ENCODE assay signal across 22 cellular contexts in the genomic region with DNA sequence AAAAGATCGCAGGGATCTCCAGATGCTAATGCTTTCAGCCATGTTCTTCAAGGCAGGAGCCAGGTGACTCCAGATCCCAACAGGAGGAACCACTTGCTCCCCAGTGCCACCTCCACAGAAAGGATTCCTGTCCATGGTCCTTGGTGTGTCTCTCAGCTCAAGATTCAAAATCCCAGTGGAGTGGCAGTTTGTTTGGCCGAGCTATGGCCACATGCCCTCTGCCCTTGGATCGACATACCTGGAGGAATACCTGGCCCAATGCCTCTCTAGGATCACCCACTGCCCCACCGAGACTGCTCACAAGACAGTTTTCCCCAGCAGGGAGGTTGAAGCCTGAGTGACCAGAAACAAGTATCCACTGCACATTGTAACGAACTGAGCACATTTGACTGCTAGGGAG. TPM values are rescaled to one million over a fixed set of nuclear protein-coding genes. Genes with fewer than 3 reads are reported as not detected.
DNase-seq lines count a peak whose midpoint lies in the region; ATAC-seq and TF ChIP-seq lines count a peak whose summit lies in the region.
"Had no signal": no experiment of that assay in that cellular context is flagged by ENCODE, and none has a peak within 500 bp of the region (broad histone marks: within the 10 kb centered on the region; RNA-seq: fewer than 3 reads in every experiment).

No MANE protein-coding gene starts in this region.

- CTCF ChIA-PET in OCI-LY7 (lab: Charles Lee; ENCODE audit: unreplicated experiment) = no interaction called here

- no peaks in the 10 kb centered on the region for H3K4me1 ChIP-seq in DND-41 (ENCODE audit: insufficient read depth, low read length)
- H3K4me1 ChIP-seq in OCI-LY7 (ENCODE audit: insufficient read depth, low read length, poor library complexity, severe bottlenecking) = no peaks in the 10 kb centered on the region

- H3K9me2 ChIP-seq in OCI-LY7 (ENCODE audit: insufficient read depth, low read length) = no peaks in the 10 kb centered on the region

- H3K79me2 ChIP-seq in DND-41 (ENCODE audit: insufficient read depth, low read length) (no peaks in the 10 kb centered on the region), OCI-LY7 (ENCODE audit: insufficient read depth, low read depth, low read length) (no peaks in the 10 kb centered on the region)

- peak; percentile 1 for DNase-seq in activated CD4-positive, alpha-beta T cell treated with anti-CD3 and anti-CD28 coated beads for 48 hours
- DNase-seq in activated CD4-positive, alpha-beta T cell treated with anti-CD3 and anti-CD28 coated beads for 1 hour = no peak
- DNase-seq in DND-41 (peak; percentile 1), head of caudate nucleus (peak in 35 of 42 donors; percentile 0 to 44 (median 10)), sciatic nerve (ENCODE audit: low spot score) (peak; percentile 53), OCI-LY7 (ENCODE audit: low spot score) (no peak), foreskin fibroblast (no peak)
- DNase-seq: anterior cingulate cortex; DMS153; H9; left cardiac atrium; NCI-H1105; NCI-H526 treated with DMSO at 0.1 percent for 48 hours; stimulated activated naive CD4-positive, alpha-beta T cell had no signal

- H3K27ac ChIP-seq in DND-41 (ENCODE audit: low read length) (no peak overlapping the region), OCI-LY7 (ENCODE audit: low read depth, low read length, poor library complexity, severe bottlenecking) (no peak overlapping the region)
- H3K27ac ChIP-seq: C4-2B, KMS-11, PC-9 had no signal

- H4K20me1 ChIP-seq in DND-41 (ENCODE audit: insufficient read depth, low read length) (no peaks in the 10 kb centered on the region), OCI-LY7 (ENCODE audit: insufficient read depth, low read length) (no peaks in the 10 kb centered on the region)

- TF ChIP-seq CTCF in DND-41 (IDR thresholded peaks at IDR 0.05; ENCODE audit: borderline replicate concordance, extremely low read depth, low read length, poor library complexity, severe bottlenecking) (no peak), OCI-LY7 (conservative IDR thresholded peaks at IDR 0.05; ENCODE audit: low read length) (no peak), foreskin fibroblast (IDR thresholded peaks at IDR 0.05; ENCODE audit: low read depth, low read length) (no peak)

- BruUV-seq in OCI-LY7 (replicated peaks; lab: Mats Ljungman, UMichigan) = no TSS peak

- H3K9me3 ChIP-seq in DND-41 (ENCODE audit: insufficient read depth, low read length, severe bottlenecking) (no peaks in the 10 kb centered on the region), OCI-LY7 (ENCODE audit: low read length) (no peaks in the 10 kb centered on the region)

- H3K4me3 ChIP-seq in DND-41 (ENCODE audit: low read depth in 1 of 2, low read length in 2 of 2) (no peak overlapping the region), OCI-LY7 (ENCODE audit: low read depth, low read length, poor library complexity, severe bottlenecking) (no peak overlapping the region), foreskin fibroblast (ENCODE audit: low read depth in 1 of 2, low read length in 2 of 2) (no peak overlapping the region)
- H3K4me3 ChIP-seq: PC-9 had no signal

- POLR2A ChIA-PET in OCI-LY7 (lab: Charles Lee) = no interaction called here

- peaks cover 5% of the 10 kb centered on the region for H3K27me3 ChIP-seq in DND-41 (ENCODE audit: insufficient read depth, low read length, poor library complexity)

- H3K36me3 ChIP-seq in DND-41 (ENCODE audit: insufficient read depth, low read length) (no peaks in the 10 kb centered on the region), OCI-LY7 (ENCODE audit: insufficient read depth, low read length) (no peaks in the 10 kb centered on the region)

- ATAC-seq in DND-41 (ENCODE audit: insufficient read depth, low read depth) = no peak
- ATAC-seq in sciatic nerve = no peak
- no peak for ATAC-seq in GM19467 (IDR thresholded peaks at IDR 0.05; ENCODE audit: unreplicated experiment)
- ATAC-seq: left cardiac atrium had no signal

- H2AFZ ChIP-seq in DND-41 (ENCODE audit: low read depth, low read length) = no peak overlapping the region
- H2AFZ ChIP-seq in OCI-LY7 (ENCODE audit: low read length) = no peak overlapping the region
- H2AFZ ChIP-seq: PC-9 had no signal

- H3K4me2 ChIP-seq in DND-41 (ENCODE audit: insufficient read depth, low read length) (no peak overlapping the region), OCI-LY7 (ENCODE audit: low read length) (no peak overlapping the region)
- H3K4me2 ChIP-seq: KMS-11, PC-9 had no signal

- no peak overlapping the region for H3K9ac ChIP-seq in DND-41 (ENCODE audit: low read depth, low read length)
- H3K9ac ChIP-seq: KMS-11 had no signal

- intact Hi-C loops in head of caudate nucleus (cut with DNase I) (no loop called here), sciatic nerve (cut with DNase I) (no loop called here), OCI-LY7 (cut with micrococcal nuclease; ENCODE audit: unreplicated experiment) (no loop called here)

RNA-seq across cellular contexts. Expression of gene GPRIN2, which starts 3.9 kb away (rescaled TPM):
- total RNA-seq in sciatic nerve = 2.0 TPM
- total RNA-seq in OCI-LY7 (2014; rRNA removed; shearing (Covaris generic)) = not detected in 2 replicates
- not detected in 2 replicates for total RNA-seq in OCI-LY7 (2022)
- total RNA-seq: A172; activated CD8-positive, alpha-beta memory T cell treated with anti-CD3 and anti-CD28 coated beads for 36 hours; activated T-helper 2 cell treated with anti-CD3 and anti-CD28 coated beads, Interferon-gamma antibody, Interleukin-2, Interleukin-4, amounts not matched to agents 10 μg/mL and 5 μg/mL and 100 μg/mL, durations not matched to agents 14 hours and 24 hours and 36 hours; fibroblast of villous mesenchyme; left cardiac atrium had no signal

RNA-seq across cellular contexts. Expression of gene SYT15, which starts 18.5 kb away (rescaled TPM):
- total RNA-seq in sciatic nerve (17.1 TPM), OCI-LY7 (2022) (1.5 and 2.1 TPM in 2 replicates)
- total RNA-seq in OCI-LY7 (2014; rRNA removed; shearing (Covaris generic)) = 0.25 and 0.31 TPM in 2 replicates
- total RNA-seq: A172 had no signal

Comparison
In these comparisons a context has a peak if more than half of its experiments do, and no peak if none do; other contexts are left out.
1. DNase-seq: peak in activated CD4-positive, alpha-beta T cell treated with anti-CD3 and anti-CD28 coated beads for 48 hours (single experiment), DND-41 (single experiment), head of caudate nucleus (35 of 42) and sciatic nerve (single experiment); none in activated CD4-positive, alpha-beta T cell treated with anti-CD3 and anti-CD28 coated beads for 1 hour (single experiment), OCI-LY7 (single experiment) and foreskin fibroblast (0 of 2).